In the genomic region with DNA sequence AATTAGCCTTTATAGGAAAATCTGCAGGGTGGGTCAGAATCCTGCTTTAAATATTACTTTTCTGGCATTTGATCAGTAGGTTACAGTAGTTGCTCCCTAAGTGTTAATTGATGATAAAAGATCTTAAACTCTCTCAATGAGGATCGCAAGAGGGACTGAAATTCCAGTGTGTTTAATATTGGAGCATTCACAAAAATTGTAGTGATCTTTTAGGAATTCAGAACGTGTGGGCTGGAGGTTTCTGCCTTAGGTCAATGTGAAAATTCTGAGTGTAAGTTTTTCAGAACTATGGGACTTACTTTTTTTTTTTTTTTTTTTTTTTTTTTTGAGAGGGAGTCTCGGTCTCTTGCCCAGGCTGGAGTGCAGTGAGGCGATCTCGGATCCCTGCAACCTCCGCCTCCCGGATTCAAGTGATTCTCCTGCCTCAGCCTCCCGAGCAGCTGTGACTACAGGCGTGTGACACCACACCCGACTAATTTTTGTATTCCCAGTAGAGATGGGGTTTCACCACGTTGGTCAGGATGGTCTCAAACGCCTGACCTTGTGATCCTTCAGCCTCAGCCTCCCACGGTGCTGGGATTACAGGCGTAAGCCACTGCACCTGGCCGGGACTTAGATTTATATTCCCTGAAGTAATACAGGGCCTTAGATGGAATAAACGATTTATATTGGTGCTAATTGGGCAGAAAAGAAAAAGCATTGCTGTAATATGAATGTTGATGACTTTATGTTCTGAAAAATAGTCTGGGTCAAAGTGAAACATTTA, we compare ENCODE assay signal across 8 cellular contexts. TPM values are rescaled to one million over a fixed set of nuclear protein-coding genes. Genes with fewer than 3 reads are reported as not detected.
DNase-seq lines count a peak whose midpoint lies in the region; TF ChIP-seq lines count a peak whose summit lies in the region.
"Not testable (repeated sequence)": the region's sequence is repeated elsewhere in the genome, so short reads cannot be mapped to it uniquely, and the experiment has no call there.

No MANE protein-coding gene starts in this region.

- not testable (repeated sequence) for H3K27me3 Mint-ChIP-seq in CD8-positive, alpha-beta memory T cell; H9 (ENCODE audit: low read depth); activated naive CD4-positive, alpha-beta T cell treated with anti-CD3 and anti-CD28 coated beads, Interleukin-2, amount 50 U/mL, for 24 hours; type B pancreatic cell

- not testable (repeated sequence) for H4K91ac ChIP-seq in H9 (ENCODE audit: insufficient read length, low read depth, low read length)

- not testable (repeated sequence) for H2BK120ac ChIP-seq in H9 (ENCODE audit: low read depth, low read length, poor library complexity, severe bottlenecking)

- not testable (repeated sequence) for H3F3A ChIP-seq in PC-9 (ENCODE audit: insufficient read depth, low read depth); neural cell (ENCODE audit: insufficient read depth, low read length, poor library complexity, severe bottlenecking)

- H3K27ac ChIP-seq in CD8-positive, alpha-beta memory T cell (ENCODE audit: low read depth, low read length); H9 (ENCODE audit: insufficient read length, low read depth, low read length); PC-9; neural cell (ENCODE audit: low read length): not testable (repeated sequence)

- H2BK12ac ChIP-seq in H9 (ENCODE audit: insufficient read length, low read depth, low read length), result not testable (repeated sequence)

- not testable (repeated sequence) for H3T11ph ChIP-seq in H9 (ENCODE audit: low read length)

- not testable (repeated sequence) for H2BK5ac ChIP-seq in H9 (ENCODE audit: insufficient read length, low read length)

- CTCF ChIA-PET in CD8-positive, alpha-beta memory T cell (lab: Charles Lee); PC-9 (lab: Charles Lee): not testable (repeated sequence)

- not testable (repeated sequence) for H2AFZ ChIP-seq in H9 (ENCODE audit: low read length); PC-9; neural cell (ENCODE audit: low read depth, low read length)

- H3K79me1 ChIP-seq in H9 (ENCODE audit: insufficient read depth, low read depth, low read length, poor library complexity, severe bottlenecking), result peaks cover 11% of the 10 kb centered on the region

- peak overlapping the region in 5 of 8 donors; percentile 11 to 97 (median 32) for H3K27ac Mint-ChIP-seq in CD8-positive, alpha-beta memory T cell
- not testable (repeated sequence) for H3K27ac Mint-ChIP-seq in H9; activated naive CD4-positive, alpha-beta T cell treated with anti-CD3 and anti-CD28 coated beads, Interleukin-2, amount 50 U/mL, for 24 hours
- peak overlapping the region; percentile 93 for H3K27ac Mint-ChIP-seq in type B pancreatic cell

- not testable (repeated sequence) for BruUV-seq in PC-9 (replicated peaks; lab: Mats Ljungman, UMichigan)

- not testable (repeated sequence) for H3K56ac ChIP-seq in H9 (ENCODE audit: insufficient read length, low read depth, low read length)

- not testable (repeated sequence) for H4K8ac ChIP-seq in H9 (replicated peaks; ENCODE audit: insufficient read length, low read depth, low read length)

- H4K5ac ChIP-seq in H9 (ENCODE audit: insufficient read length, low read depth, low read length), result not testable (repeated sequence)

- TF ChIP-seq CTCF in H9 (conservative IDR thresholded peaks at IDR 0.05); PC-9 (conservative IDR thresholded peaks at IDR 0.05); neural cell (IDR thresholded peaks at IDR 0.05; ENCODE audit: poor library complexity, severe bottlenecking); type B pancreatic cell (conservative IDR thresholded peaks at IDR 0.05): not testable (repeated sequence)

- H3K36me3 ChIP-seq in CD8-positive, alpha-beta memory T cell (ENCODE audit: insufficient read depth, low read length); PC-9 (ENCODE audit: low read depth); neural cell (ENCODE audit: insufficient read depth, low read length): not testable (repeated sequence)

- peak overlapping the region in 5 of 7 donors; percentile 47 to 96 (median 95) for H3K4me3 Mint-ChIP-seq in CD8-positive, alpha-beta memory T cell
- H3K4me3 Mint-ChIP-seq in H9 (peak overlapping the region; percentile 23 to 30; a peak in 2 of 5 replicates), type B pancreatic cell (peak overlapping the region; percentile 93)
- H3K4me3 Mint-ChIP-seq in activated naive CD4-positive, alpha-beta T cell treated with anti-CD3 and anti-CD28 coated beads, Interleukin-2, amount 50 U/mL, for 24 hours, result peak overlapping the region; percentile 66

- POLR2A ChIA-PET in CD8-positive, alpha-beta memory T cell (lab: Charles Lee); PC-9 (lab: Charles Lee; ENCODE audit: unreplicated experiment): not testable (repeated sequence)

- H2BK15ac ChIP-seq in H9 (ENCODE audit: low read depth, low read length), result not testable (repeated sequence)

- H3K18ac ChIP-seq in H9 (ENCODE audit: insufficient read length, low read depth, low read length), result not testable (repeated sequence)

- not testable (repeated sequence) for H3K9ac ChIP-seq in H9 (ENCODE audit: extremely low read depth, insufficient read length, low read length); neural cell (ENCODE audit: low read length)

- H3K14ac ChIP-seq in H9 (ENCODE audit: insufficient read depth, low read length), result not testable (repeated sequence)

- TF ChIP-seq RAD21 in neural cell (conservative IDR thresholded peaks at IDR 0.05), result not testable (repeated sequence)

- H3K4me1 Mint-ChIP-seq in CD8-positive, alpha-beta memory T cell, result peaks cover 32 to 52% (median 48%) of the 10 kb centered on the region in 3 donors
- H3K4me1 Mint-ChIP-seq in H9 (peaks cover 21 to 23% of the 10 kb centered on the region in 2 experiments), type B pancreatic cell (ENCODE audit: unreplicated experiment) (peaks cover 31% of the 10 kb centered on the region)
- H3K4me1 Mint-ChIP-seq in activated naive CD4-positive, alpha-beta T cell treated with anti-CD3 and anti-CD28 coated beads, Interleukin-2, amount 50 U/mL, for 24 hours, result peaks cover 42% of the 10 kb centered on the region

- H3K4me2 ChIP-seq in H9 (ENCODE audit: insufficient read depth, insufficient read length, low read length); neural cell (ENCODE audit: low read length): not testable (repeated sequence)
- H3K4me2 ChIP-seq in PC-9, result peak overlapping the region; percentile 84; the same call in 1 of the 2 replicates

- not testable (repeated sequence) for H3K79me2 ChIP-seq in H9 (ENCODE audit: insufficient read depth, low read length)
- H3K79me2 ChIP-seq in PC-9 (ENCODE audit: low read depth), result peaks cover 53% of the 10 kb centered on the region
- H3K79me2 ChIP-seq in neural cell (replicated peaks; ENCODE audit: insufficient read depth, low read length), result peaks cover 10% of the 10 kb centered on the region

- not testable (repeated sequence) for H2AK5ac ChIP-seq in H9 (ENCODE audit: insufficient read length, low read length)

- not testable (repeated sequence) for DNase-seq in CD8-positive, alpha-beta memory T cell; H9; PC-9; type B pancreatic cell (ENCODE audit: extremely low spot score, unreplicated experiment)
- DNase-seq in dedifferentiated amniotic fluid mesenchymal stem cell (ENCODE audit: extremely low spot score), result peak; percentile 25
- peak; percentile 38 for DNase-seq in left kidney (ENCODE audit: low read depth, low spot score)

- H3K4me1 ChIP-seq in CD8-positive, alpha-beta memory T cell (ENCODE audit: insufficient read depth, low read length), result peaks cover 16% of the 10 kb centered on the region
- not testable (repeated sequence) for H3K4me1 ChIP-seq in H9 (ENCODE audit: insufficient read depth, low read length); PC-9 (replicated peaks; ENCODE audit: insufficient read depth)

- not testable (repeated sequence) for H3K9me3 ChIP-seq in CD8-positive, alpha-beta memory T cell (ENCODE audit: low read length); H9 (ENCODE audit: control insufficient read depth, low read depth, low read length); PC-9 (ENCODE audit: insufficient read depth, low read depth); neural cell (ENCODE audit: low read length)

- intact Hi-C loops in PC-9 (cut with micrococcal nuclease; ENCODE audit: unreplicated experiment), result not testable (repeated sequence)

- peaks cover 0 to 16% (median 0%) of the 10 kb centered on the region in 3 donors for H3K36me3 Mint-ChIP-seq in CD8-positive, alpha-beta memory T cell
- not testable (repeated sequence) for H3K36me3 Mint-ChIP-seq in H9 (ENCODE audit: insufficient read depth in 1 of 3, low read depth in 3 of 3); activated naive CD4-positive, alpha-beta T cell treated with anti-CD3 and anti-CD28 coated beads, Interleukin-2, amount 50 U/mL, for 24 hours; type B pancreatic cell

- not testable (repeated sequence) for H3K4ac ChIP-seq in H9 (ENCODE audit: low read depth, low read length)

- H4K20me1 ChIP-seq in H9 (ENCODE audit: control insufficient read depth, insufficient read depth, insufficient read length); PC-9 (ENCODE audit: insufficient read depth); neural cell (ENCODE audit: insufficient read depth): not testable (repeated sequence)

- WGBS in H9 (ENCODE audit: extremely low coverage, insufficient read length, low lambda C conversion rate), result no CpG with 5 or more reads among the region's 16 CpGs

- not testable (repeated sequence) for H3K9me2 ChIP-seq in PC-9 (ENCODE audit: insufficient read depth); neural cell (ENCODE audit: insufficient read depth, low read length)

- H3K23me2 ChIP-seq in H9 (ENCODE audit: insufficient read length, low read depth, low read length, poor library complexity, severe bottlenecking), result not testable (repeated sequence)

- H3K4me3 ChIP-seq in CD8-positive, alpha-beta memory T cell (ENCODE audit: low read length); PC-9: not testable (repeated sequence)
- H3K4me3 ChIP-seq in neural cell (ENCODE audit: low read length), result peak overlapping the region; percentile 69

- not testable (repeated sequence) for H3K27me3 ChIP-seq in CD8-positive, alpha-beta memory T cell (ENCODE audit: insufficient read depth, low read length, poor library complexity, severe bottlenecking); H9 (ENCODE audit: insufficient read depth, low read length); PC-9 (ENCODE audit: insufficient read depth, low read depth); neural cell (ENCODE audit: insufficient read depth, low read depth, low read length)

- not testable (repeated sequence) for TF ChIP-seq EP300 in neural cell (conservative IDR thresholded peaks at IDR 0.05; ENCODE audit: poor library complexity, severe bottlenecking)

- H3K9me3 Mint-ChIP-seq in CD8-positive, alpha-beta memory T cell; H9; activated naive CD4-positive, alpha-beta T cell treated with anti-CD3 and anti-CD28 coated beads, Interleukin-2, amount 50 U/mL, for 24 hours; type B pancreatic cell: not testable (repeated sequence)

- not testable (repeated sequence) for H2BK20ac ChIP-seq in H9 (ENCODE audit: low read depth, low read length, poor library complexity, severe bottlenecking)

- H3K23ac ChIP-seq in H9 (ENCODE audit: insufficient read length, low read depth, low read length), result not testable (repeated sequence)

RNA-seq across cellular contexts. Expression of gene PDXDC1, which starts 2.3 kb away (rescaled TPM):
- total RNA-seq in CD8-positive, alpha-beta memory T cell, result 10 to 100 TPM; 55.5 to 58.5 TPM
- 39.5 TPM for polyA plus RNA-seq in CD8-positive, alpha-beta memory T cell
- total RNA-seq in H9 (2021) (106 and 112 TPM in 2 replicates), PC-9 (2021) (93.5 and 120 TPM in 2 replicates), type B pancreatic cell (ENCODE audit: low replicate concordance) (130 and 198 TPM in 2 replicates)
- polyA plus RNA-seq in neural cell, result 69.9 and 78.2 TPM in 2 replicates
- polyA minus RNA-seq in neural cell, result 68.7 and 80.2 TPM in 2 replicates

RNA-seq across cellular contexts. Expression of gene NPIPA1, which starts 39.9 kb away (rescaled TPM):
- 10 to 100 TPM; 69.2 to 71.0 TPM for total RNA-seq in CD8-positive, alpha-beta memory T cell
- polyA plus RNA-seq in CD8-positive, alpha-beta memory T cell, result 4.1 TPM
- 123 and 130 TPM in 2 replicates for total RNA-seq in H9 (2021)
- total RNA-seq in PC-9 (2021), result 84.5 and 109 TPM in 2 replicates
- polyA plus RNA-seq in neural cell, result 124 and 151 TPM in 2 replicates
- polyA minus RNA-seq in neural cell, result 33.1 and 43.5 TPM in 2 replicates
- 84.4 and 199 TPM in 2 replicates for total RNA-seq in type B pancreatic cell (ENCODE audit: low replicate concordance)

Comparison
In these comparisons a context has a peak if more than half of its experiments do, and no peak if none do; other contexts are left out.
1. H3K4me3 Mint-ChIP-seq: peak in every context shown above with its lines; median percentile 95 in CD8-positive, alpha-beta memory T cell; 93 in type B pancreatic cell; 66 in activated naive CD4-positive, alpha-beta T cell treated with anti-CD3 and anti-CD28 coated beads, Interleukin-2, amount 50 U/mL, for 24 hours; 26 in H9.